ENCODE assay signal across 29 cellular contexts in genomic region chr6:104814743-104815142, GRCh38.
"Had no signal": no experiment of that assay in that cellular context is flagged by ENCODE, and none has a peak within 500 bp of the region (broad histone marks: within the 10 kb centered on the region; RNA-seq: fewer than 3 reads in every experiment).

No MANE protein-coding gene starts in this region.

- ATAC-seq: natural killer cell; psoas muscle; right cardiac atrium; right lobe of liver; stimulated activated memory B cell treated with anti-CD40 and anti-IgM and Interleukin-4, amounts not matched to agents 10 μg/mL and 1 μg/mL and 100 μg/mL, for 72 hours; stimulated activated naive CD8-positive, alpha-beta T cell treated with anti-CD3 and anti-CD28 coated beads, Interleukin-15, amount 100 ng/mL, for 72 hours; stimulated activated naive CD8-positive, alpha-beta T cell treated with anti-CD3 and anti-CD28 coated beads, Interleukin-15, Interleukin-2, amounts not matched to agents 100 U/mL and 50 U/mL, for 24 hours; upper lobe of right lung had no signal

- H3K4me3 Mint-ChIP-seq: natural killer cell; nephron; neural progenitor cell; stimulated activated memory B cell treated with anti-CD40 and anti-IgM and Interleukin-4, amounts not matched to agents 10 μg/mL and 1 μg/mL and 100 μg/mL, for 72 hours; stimulated activated naive CD8-positive, alpha-beta T cell treated with anti-CD3 and anti-CD28 coated beads, Interleukin-15, amount 100 ng/mL, for 72 hours; type B pancreatic cell had no signal

- H3K4me1 Mint-ChIP-seq: natural killer cell; nephron; neural progenitor cell; stimulated activated memory B cell treated with anti-CD40 and anti-IgM and Interleukin-4, amounts not matched to agents 10 μg/mL and 1 μg/mL and 100 μg/mL, for 72 hours had no signal

- H3K4me3 ChIP-seq: neural progenitor cell, ovary, psoas muscle, right lobe of liver, sigmoid colon, suprapubic skin, testis, tibial artery, transverse colon, upper lobe of right lung, uterus had no signal

- H3K9me3 ChIP-seq: ovary, psoas muscle, right lobe of liver, sigmoid colon, suprapubic skin, testis, tibial artery, transverse colon, upper lobe of right lung had no signal

- H3K27me3 Mint-ChIP-seq: progenitor cell of endocrine pancreas; stimulated activated memory B cell treated with anti-CD40 and anti-IgM and Interleukin-4, amounts not matched to agents 10 μg/mL and 1 μg/mL and 100 μg/mL, for 72 hours; stimulated activated naive CD8-positive, alpha-beta T cell treated with anti-CD3 and anti-CD28 coated beads, Interleukin-15, amount 100 ng/mL, for 72 hours; type B pancreatic cell had no signal

- H2AFZ ChIP-seq: neural progenitor cell, parathyroid adenoma had no signal

- FAIRE-seq: small intestine had no signal

- H3K27ac Mint-ChIP-seq: natural killer cell; nephron; neural progenitor cell; progenitor cell of endocrine pancreas; stimulated activated memory B cell treated with anti-CD40 and anti-IgM and Interleukin-4, amounts not matched to agents 10 μg/mL and 1 μg/mL and 100 μg/mL, for 72 hours; stimulated activated naive CD8-positive, alpha-beta T cell treated with anti-CD3 and anti-CD28 coated beads, Interleukin-15, amount 100 ng/mL, for 72 hours; type B pancreatic cell had no signal

- H3K36me3 ChIP-seq: ovary, right lobe of liver, suprapubic skin, transverse colon, upper lobe of right lung, uterus had no signal

- H3K4me1 ChIP-seq: neural progenitor cell, parathyroid adenoma, psoas muscle, right lobe of liver, sigmoid colon, suprapubic skin, testis, tibial artery, transverse colon, upper lobe of right lung, uterus had no signal

- H3K9me3 Mint-ChIP-seq: natural killer cell; nephron; stimulated activated memory B cell treated with anti-CD40 and anti-IgM and Interleukin-4, amounts not matched to agents 10 μg/mL and 1 μg/mL and 100 μg/mL, for 72 hours; type B pancreatic cell had no signal

- H3K27me3 ChIP-seq: neural progenitor cell, ovary, right lobe of liver, sigmoid colon, suprapubic skin, testis, tibial artery, transverse colon, upper lobe of right lung, uterus had no signal

- H3K4me2 ChIP-seq: neural progenitor cell had no signal

- H3K9ac ChIP-seq: neural progenitor cell, parathyroid adenoma had no signal

- DNase-seq: natural killer cell; occipital lobe; ovary; posterior cingulate gyrus; psoas muscle; right cardiac atrium; right lobe of liver; sigmoid colon; small intestine; stimulated activated CD4-positive, alpha-beta T cell treated with anti-CD3 and anti-CD28 coated beads, Interleukin-15, amount 100 ng/mL, for 24 hours; stimulated activated CD4-positive, alpha-beta T cell treated with anti-CD3 and anti-CD28 coated beads, Interleukin-2, amount 100 ng/mL, for 24 hours; stimulated activated CD4-positive, alpha-beta T cell treated with anti-CD3 and anti-CD28 coated beads, Interleukin-2, amount 100 ng/mL, for 48 hours; stimulated activated CD4-positive, alpha-beta T cell treated with anti-CD3 and anti-CD28 coated beads, Interleukin-4, amount 100 ng/mL, for 24 hours; stimulated activated naive CD4-positive, alpha-beta T cell; stimulated activated naive CD8-positive, alpha-beta T cell treated with anti-CD3 and anti-CD28 coated beads, Interleukin-15, amount 100 ng/mL, for 72 hours; stimulated activated naive CD8-positive, alpha-beta T cell treated with anti-CD3 and anti-CD28 coated beads, Interleukin-15, Interleukin-2, amounts not matched to agents 100 U/mL and 50 U/mL, for 24 hours; substantia nigra; testis; tibial artery; transverse colon; upper lobe of right lung; uterus had no signal

- H3K27ac ChIP-seq: neural progenitor cell, ovary, parathyroid adenoma, psoas muscle, right lobe of liver, sigmoid colon, suprapubic skin, testis, tibial artery, transverse colon, upper lobe of right lung, uterus had no signal
